Comparison of ENCODE assay signal across 9 cellular contexts in the genomic region with DNA sequence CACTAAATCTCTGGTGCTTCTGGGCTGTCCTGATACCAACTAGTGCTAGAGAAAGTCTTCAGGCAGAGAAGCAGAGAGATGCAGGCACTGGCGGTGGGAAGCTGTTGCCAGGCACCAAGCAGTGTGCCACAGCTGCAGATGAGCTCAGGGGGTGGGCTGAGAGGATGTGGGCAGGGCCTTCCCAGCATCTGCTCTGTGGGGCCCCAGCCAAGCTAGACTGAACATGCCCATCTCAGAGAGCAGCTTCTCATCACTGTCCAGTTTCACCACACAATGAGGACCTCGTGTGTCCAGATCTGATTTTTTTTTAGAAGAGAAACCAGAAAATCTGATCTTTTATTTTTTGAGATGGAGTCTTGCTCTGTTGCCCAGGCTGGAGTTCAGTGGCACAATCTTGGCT. TPM values are rescaled to one million over a fixed set of nuclear protein-coding genes. Genes with fewer than 3 reads are reported as not detected.
DNase-seq lines count a peak whose midpoint lies in the region; ATAC-seq lines count a peak whose summit lies in the region.
"Had no signal": no experiment of that assay in that cellular context is flagged by ENCODE, and none has a peak within 500 bp of the region (broad histone marks: within the 10 kb centered on the region; RNA-seq: fewer than 3 reads in every experiment).

No MANE protein-coding gene starts in this region.

- H3K4me1 Mint-ChIP-seq in activated T-cell treated with anti-CD3 and anti-CD28 coated beads, Interleukin-2, amount 50 U/mL, for 72 hours (ENCODE audit: low read depth): peaks cover 29% of the 10 kb centered on the region
- H3K4me1 Mint-ChIP-seq in immature natural killer cell: peaks cover 0 to 2% of the 10 kb centered on the region in 2 donors

- no peaks in the 10 kb centered on the region for H3K27me3 Mint-ChIP-seq in activated T-cell treated with anti-CD3 and anti-CD28 coated beads, Interleukin-2, amount 50 U/mL, for 72 hours (ENCODE audit: low read depth)
- H3K27me3 Mint-ChIP-seq in immature natural killer cell (ENCODE audit: low read depth in 3 of 3): no peaks in the 10 kb centered on the region
- H3K27me3 Mint-ChIP-seq: effector memory CD8-positive, alpha-beta T cell had no signal

- H2AFZ ChIP-seq in GM23248: no peak overlapping the region

- peak overlapping the region; percentile 0 for H3K27ac Mint-ChIP-seq in activated T-cell treated with anti-CD3 and anti-CD28 coated beads, Interleukin-2, amount 50 U/mL, for 72 hours
- no peak overlapping the region for H3K27ac Mint-ChIP-seq in immature natural killer cell

- H3K9me2 ChIP-seq in GM23248 (ENCODE audit: insufficient read depth): no peaks in the 10 kb centered on the region

- 25 to 27% methylated on average over 2 of the region's 2 CpGs for WGBS in GM23248 (ENCODE audit: low coverage in 1 of 2, low lambda C conversion rate in 2 of 2, missing lambda C conversion rate in 2 of 2), 2 experiments

- ATAC-seq in activated T-cell treated with anti-CD3 and anti-CD28 coated beads, Interleukin-2, amount 50 U/mL, for 72 hours (replicated peaks in 1 of 2): peak; percentile 96 to 99
- ATAC-seq in GM18498 (IDR thresholded peaks at IDR 0.05; ENCODE audit: unreplicated experiment): no peak
- ATAC-seq: effector memory CD8-positive, alpha-beta T cell had no signal

- H3K9me3 ChIP-seq in GM23248 (ENCODE audit: low read depth): no peaks in the 10 kb centered on the region

- H3K27ac ChIP-seq in GM23248: no peak overlapping the region

- H3K9me3 Mint-ChIP-seq in activated T-cell treated with anti-CD3 and anti-CD28 coated beads, Interleukin-2, amount 50 U/mL, for 72 hours: no peaks in the 10 kb centered on the region
- no peaks in the 10 kb centered on the region for H3K9me3 Mint-ChIP-seq in immature natural killer cell
- H3K9me3 Mint-ChIP-seq: effector memory CD8-positive, alpha-beta T cell had no signal

- no peaks in the 10 kb centered on the region for H3K27me3 ChIP-seq in GM23248 (replicated peaks; ENCODE audit: insufficient read depth)

- peaks cover 48% of the 10 kb centered on the region for H3K79me2 ChIP-seq in GM23248 (ENCODE audit: insufficient read depth)

- no peaks in the 10 kb centered on the region; the same call in 1 of the 2 replicates for H3K36me3 ChIP-seq in GM23248 (ENCODE audit: low read depth)

- H4K20me1 ChIP-seq in GM23248 (ENCODE audit: insufficient read depth): no peaks in the 10 kb centered on the region

- H3K9ac ChIP-seq in GM23248: no peak overlapping the region

- no peak overlapping the region for H3K4me3 ChIP-seq in GM23248

- no peak overlapping the region for H3K4me2 ChIP-seq in GM23248 (ENCODE audit: unreplicated experiment)

- peak; percentile 69 for DNase-seq in AG20443 (ENCODE audit: low spot score)
- DNase-seq in GM23248: peak; percentile 61
- peak; percentile 62 to 68 for DNase-seq in activated T-cell treated with anti-CD3 and anti-CD28 coated beads, Interleukin-2, amount 50 U/mL, for 72 hours
- peak; percentile 73 for DNase-seq in inferior parietal cortex (ENCODE audit: extremely low spot score)
- DNase-seq in immature natural killer cell: no peak
- no peak for DNase-seq in effector CD4-positive, alpha-beta T cell
- no peak for DNase-seq in retina
- DNase-seq: effector memory CD8-positive, alpha-beta T cell had no signal

- no peaks in the 10 kb centered on the region for H3K4me1 ChIP-seq in GM23248 (ENCODE audit: insufficient read depth)

- H3F3A ChIP-seq in GM23248 (ENCODE audit: insufficient read depth): no peaks in the 10 kb centered on the region

- H3K4me3 Mint-ChIP-seq in activated T-cell treated with anti-CD3 and anti-CD28 coated beads, Interleukin-2, amount 50 U/mL, for 72 hours: peak overlapping the region; percentile 0 to 21
- no peak overlapping the region for H3K4me3 Mint-ChIP-seq in immature natural killer cell
- H3K4me3 Mint-ChIP-seq: effector memory CD8-positive, alpha-beta T cell had no signal

- in situ Hi-C loops in GM23248 (cut with MboI): no loop called here

- H3K36me3 Mint-ChIP-seq in activated T-cell treated with anti-CD3 and anti-CD28 coated beads, Interleukin-2, amount 50 U/mL, for 72 hours (ENCODE audit: insufficient read depth in 2 of 2): no peaks in the 10 kb centered on the region
- peaks cover 0 to 5% (median 4%) of the 10 kb centered on the region in 3 donors for H3K36me3 Mint-ChIP-seq in immature natural killer cell

RNA-seq across cellular contexts. Expression of a gene that starts 17.1 kb away (rescaled TPM):
- 8.1 and 11.5 TPM in 2 replicates for total RNA-seq in GM23248 (2014; rRNA removed; shearing (Covaris generic))
- 22.7 and 23.6 TPM in 2 replicates for polyA plus RNA-seq in GM23248 (2016; fragmentation: Nextera tagmentation; extraction: Ambion mirVana)
- 10 to 100 TPM; 16.1 to 16.2 TPM for total RNA-seq in activated T-cell treated with anti-CD3 and anti-CD28 coated beads, Interleukin-2, amount 50 U/mL, for 72 hours
- polyA plus RNA-seq in immature natural killer cell: 10 to 100 TPM; 16.4 to 40.6 (median 21.7) TPM

RNA-seq across cellular contexts. Expression of a gene that starts 21.5 kb away (rescaled TPM):
- total RNA-seq in GM23248 (2014; rRNA removed; shearing (Covaris generic)): 0.76 TPM in 1 of 2 replicates, not detected in the other
- polyA plus RNA-seq in GM23248 (2016; fragmentation: Nextera tagmentation; extraction: Ambion mirVana) (3.8 and 7.4 TPM in 2 replicates), immature natural killer cell (1 to 10 TPM in 2 of 3 donors, under 1 TPM in 1; 0.59 to 2.9 (median 2.0) TPM)
- 1 to 10 TPM; 4.2 to 5.0 TPM for total RNA-seq in activated T-cell treated with anti-CD3 and anti-CD28 coated beads, Interleukin-2, amount 50 U/mL, for 72 hours

RNA-seq across cellular contexts. Expression of a gene that starts 25.5 kb away (rescaled TPM):
- not detected in 2 replicates for total RNA-seq in GM23248 (2014; rRNA removed; shearing (Covaris generic))
- polyA plus RNA-seq in GM23248 (2016; fragmentation: Nextera tagmentation; extraction: Ambion mirVana): not detected in 2 replicates
- total RNA-seq in activated T-cell treated with anti-CD3 and anti-CD28 coated beads, Interleukin-2, amount 50 U/mL, for 72 hours: 1 to 10 TPM in 1 of 2 donors, under 1 TPM in 1; 0.60 to 1.9 TPM
- polyA plus RNA-seq in immature natural killer cell: under 1 TPM in 1 of 3 donors, not detected in 2; 0.91 TPM

RNA-seq across cellular contexts. Expression of a gene that starts 26.5 kb away (rescaled TPM):
- 18.9 and 24.8 TPM in 2 replicates for total RNA-seq in GM23248 (2014; rRNA removed; shearing (Covaris generic))
- polyA plus RNA-seq in GM23248 (2016; fragmentation: Nextera tagmentation; extraction: Ambion mirVana) (49.8 and 55.1 TPM in 2 replicates), immature natural killer cell (1,000 to 10,000 TPM in 2 of 3 donors, 100 to 1,000 TPM in 1; 893 to 1,468 (median 1,114) TPM)
- 100 to 1,000 TPM; 169 to 184 TPM for total RNA-seq in activated T-cell treated with anti-CD3 and anti-CD28 coated beads, Interleukin-2, amount 50 U/mL, for 72 hours

RNA-seq across cellular contexts. Expression of a gene that starts 33.8 kb away (rescaled TPM):
- total RNA-seq in GM23248 (2014; rRNA removed; shearing (Covaris generic)): 15.9 and 19.1 TPM in 2 replicates
- 5.3 and 5.4 TPM in 2 replicates for polyA plus RNA-seq in GM23248 (2016; fragmentation: Nextera tagmentation; extraction: Ambion mirVana)
- 10 to 100 TPM; 12.3 to 20.1 TPM for total RNA-seq in activated T-cell treated with anti-CD3 and anti-CD28 coated beads, Interleukin-2, amount 50 U/mL, for 72 hours
- 1 to 10 TPM in 1 of 3 donors, under 1 TPM in 1, not detected in 1; 0.14 to 1.3 TPM for polyA plus RNA-seq in immature natural killer cell

Comparison
In these comparisons a context has a peak if more than half of its experiments do, and no peak if none do; other contexts are left out.
1. DNase-seq: peak in AG20443 (single experiment), GM23248 (single experiment), activated T-cell treated with anti-CD3 and anti-CD28 coated beads, Interleukin-2, amount 50 U/mL, for 72 hours (2 of 2) and inferior parietal cortex (single experiment); none in immature natural killer cell (0 of 3), effector CD4-positive, alpha-beta T cell (single experiment) and retina (single experiment).
2. H3K4me3 Mint-ChIP-seq: peak in activated T-cell treated with anti-CD3 and anti-CD28 coated beads, Interleukin-2, amount 50 U/mL, for 72 hours (2 of 2); none in immature natural killer cell (0 of 5).